ENCODE assay signal across 1 cellular context in genomic region chr12:6813363-6813762, GRCh38.
TF ChIP-seq lines count a peak whose summit lies in the region.

No MANE protein-coding gene starts in this region.

TF ChIP-seq in K562, 482 proteins besides CTCF, POLR2A, EP300 and RAD21:
- no peak for TF ChIP-seq RFX7 (CRISPR knock-in tag; IDR thresholded peaks at IDR 0.05)
- no peak for TF ChIP-seq DMBX1 (CRISPR knock-in tag; IDR thresholded peaks at IDR 0.05; ENCODE audit: borderline replicate concordance)
- TF ChIP-seq SPI1 (IDR thresholded peaks at IDR 0.05; ENCODE audit: borderline replicate concordance, low read depth, low read length), result peak; percentile 93
- TF ChIP-seq HSF4 (CRISPR knock-in tag; IDR thresholded peaks at IDR 0.05; ENCODE audit: borderline replicate concordance), result no peak
